Comparison of ENCODE assay signal across 8 cellular contexts in genomic region chr2:85707304-85707703, GRCh38. TPM values are rescaled to one million over a fixed set of nuclear protein-coding genes. Genes with fewer than 3 reads are reported as not detected.
A peak's percentile ranks its signal among the peaks of the same experiment; 100 is the strongest.
DNase-seq lines count a peak whose midpoint lies in the region; ATAC-seq, FAIRE-seq and TF ChIP-seq lines count a peak whose summit lies in the region.

No MANE protein-coding gene starts in this region.

- H2BK120ac ChIP-seq in H1 (replicated peaks; ENCODE audit: low read depth, low read length): no peak overlapping the region

- no peak for TF ChIP-seq POLR2A in H1 (IDR thresholded peaks at IDR 0.05; ENCODE audit: control extremely low read depth in 1 of 2, low read depth in 2 of 2, low read length in 2 of 2)

- H4K8ac ChIP-seq in H1 (ENCODE audit: extremely low read depth, insufficient read depth, low read length): no peak overlapping the region

- no peak overlapping the region for H3K9ac ChIP-seq in H1 (replicated peaks in 1 of 4; ENCODE audit: extremely low read depth in 1 of 4, low read depth in 3 of 4, low read length in 3 of 4)

- POLR2A ChIA-PET in activated CD4-positive, alpha-beta T cell treated with anti-CD3 and anti-CD28 coated beads for 36 hours (lab: Charles Lee): no interaction called here
- POLR2A ChIA-PET in H1 (lab: Charles Lee; ENCODE audit: partially characterized antibody): interaction anchor here (1.4 to 2.5 kb wide), 2 partner anchors 27 to 48 kb away, joined by 4 to 10 read pairs; no protein-coding TSS in a partner anchor

- H2AFZ ChIP-seq in H1 (ENCODE audit: low read length): no peak overlapping the region

- H3K4me3 ChIP-seq in H1 (ENCODE audit: extremely low read depth in 1 of 4, insufficient read depth in 2 of 4, low read depth in 3 of 4, low read length in 4 of 4): no peak overlapping the region
- H3K4me3 ChIP-seq in mucosa of descending colon: no peak overlapping the region

- no peak for TF ChIP-seq EP300 in H1 (IDR thresholded peaks at IDR 0.05; ENCODE audit: borderline replicate concordance in 1 of 2, low read depth in 2 of 2, low read length in 2 of 2)

- peaks cover 21% of the 10 kb centered on the region for H3K4me1 Mint-ChIP-seq in activated CD4-positive, alpha-beta T cell treated with anti-CD3 and anti-CD28 coated beads for 36 hours
- peaks cover 46% of the 10 kb centered on the region for H3K4me1 Mint-ChIP-seq in stimulated activated naive CD8-positive, alpha-beta T cell treated with anti-CD3 and anti-CD28 coated beads, Interleukin-15, amount 100 ng/mL, for 72 hours

- H2BK20ac ChIP-seq in H1 (ENCODE audit: low read length): no peak overlapping the region

- no peak overlapping the region for H3K23ac ChIP-seq in H1 (ENCODE audit: insufficient read length)

- H3K56ac ChIP-seq in H1 (replicated peaks; ENCODE audit: insufficient read length, low read depth, low read length): no peak overlapping the region

- no peak overlapping the region for H3K18ac ChIP-seq in H1 (ENCODE audit: extremely low read depth, low read length)

- H4K91ac ChIP-seq in H1 (replicated peaks; ENCODE audit: insufficient read length, low read length): no peak overlapping the region

- FAIRE-seq in H1 (lab: Jason Lieb, UNC): peak; percentile 92

- peak; percentile 0 to 94 (median 72) for TF ChIP-seq CTCF in H1 (IDR thresholded peaks at IDR 0.05; ENCODE audit: control extremely low read depth in 1 of 3, insufficient read depth in 1 of 3, low read depth in 1 of 3, low read length in 3 of 3)
- TF ChIP-seq CTCF in mucosa of descending colon (IDR thresholded peaks at IDR 0.05): peak; percentile 74

- H3K23me2 ChIP-seq in H1 (ENCODE audit: low read depth, low read length): no peaks in the 10 kb centered on the region

- H3K4me1 ChIP-seq in H1 (replicated peaks in 1 of 4; ENCODE audit: control insufficient read depth in 3 of 4, insufficient read depth in 4 of 4, low read length in 3 of 4) (peaks cover 0 to 4% (median 1%) of the 10 kb centered on the region in 4 experiments; a peak in 3 of 7 replicates), mucosa of descending colon (ENCODE audit: low read depth) (peaks cover 12% of the 10 kb centered on the region)

- intact Hi-C loops in activated CD4-positive, alpha-beta T cell treated with anti-CD3 and anti-CD28 coated beads for 36 hours (cut with DNase I, micrococcal nuclease): loop anchor here (1.0 kb wide), 3 partner anchors 28 to 287 kb away; no protein-coding TSS in a partner anchor
- intact Hi-C loops in mucosa of descending colon (cut with DNase I, micrococcal nuclease): no loop called here

- H3K4me3 Mint-ChIP-seq in activated CD4-positive, alpha-beta T cell treated with anti-CD3 and anti-CD28 coated beads for 36 hours: no peak overlapping the region
- H3K4me3 Mint-ChIP-seq in stimulated activated naive CD8-positive, alpha-beta T cell treated with anti-CD3 and anti-CD28 coated beads, Interleukin-15, amount 100 ng/mL, for 72 hours: no peak overlapping the region

- H3K9me3 Mint-ChIP-seq in activated CD4-positive, alpha-beta T cell treated with anti-CD3 and anti-CD28 coated beads for 36 hours (ENCODE audit: low read depth): no peaks in the 10 kb centered on the region
- no peaks in the 10 kb centered on the region for H3K9me3 Mint-ChIP-seq in stimulated activated naive CD8-positive, alpha-beta T cell treated with anti-CD3 and anti-CD28 coated beads, Interleukin-15, amount 100 ng/mL, for 72 hours

- no peaks in the 10 kb centered on the region for H3K79me1 ChIP-seq in H1 (ENCODE audit: low read depth, low read length)

- CTCF ChIA-PET in activated CD4-positive, alpha-beta T cell treated with anti-CD3 and anti-CD28 coated beads for 36 hours (lab: Charles Lee): interaction anchor here (0.6 to 6.6 kb wide), 26 partner anchors 12 to 606 kb away, joined by 3 to 53 read pairs (median 3); no protein-coding TSS in a partner anchor
- CTCF ChIA-PET in H1 (lab: Charles Lee; ENCODE audit: partially characterized antibody): interaction anchor here (0.7 to 7.4 kb wide), 37 partner anchors 8 to 291 kb away, joined by 3 to 80 read pairs (median 4); partner anchors contain the start of genes ATOH8 and GNLY

- no peak overlapping the region for H2BK15ac ChIP-seq in H1 (ENCODE audit: low read length)

- peak overlapping the region; percentile 44 for H3K27ac Mint-ChIP-seq in activated CD4-positive, alpha-beta T cell treated with anti-CD3 and anti-CD28 coated beads for 36 hours
- H3K27ac Mint-ChIP-seq in stimulated activated naive CD8-positive, alpha-beta T cell treated with anti-CD3 and anti-CD28 coated beads, Interleukin-15, amount 100 ng/mL, for 72 hours: no peak overlapping the region

- peaks cover 7% of the 10 kb centered on the region for H3K27me3 Mint-ChIP-seq in activated CD4-positive, alpha-beta T cell treated with anti-CD3 and anti-CD28 coated beads for 36 hours
- H3K27me3 Mint-ChIP-seq in stimulated activated naive CD8-positive, alpha-beta T cell treated with anti-CD3 and anti-CD28 coated beads, Interleukin-15, amount 100 ng/mL, for 72 hours: peaks cover 32% of the 10 kb centered on the region

- WGBS in H1 (ENCODE audit: extremely low coverage in 1 of 2, insufficient coverage in 1 of 2, insufficient read length in 1 of 2, insufficient replicate concordance in 2 of 2, low coverage in 1 of 2, low lambda C conversion rate in 2 of 2, missing lambda C conversion rate in 1 of 2), 2 experiments: 22% methylated on average over 10 of the region's 10 CpGs; no CpG with 5 or more reads in 1 of the 2 experiments

- no peaks in the 10 kb centered on the region for H3K36me3 Mint-ChIP-seq in activated CD4-positive, alpha-beta T cell treated with anti-CD3 and anti-CD28 coated beads for 36 hours (ENCODE audit: low read depth)

- H4K20me1 ChIP-seq in H1 (replicated peaks in 1 of 2; ENCODE audit: control insufficient read depth in 1 of 2, insufficient read depth in 2 of 2, low read length in 2 of 2): no peaks in the 10 kb centered on the region

- peak; percentile 77 for DNase-seq in activated effector memory CD4-positive, alpha-beta T cell treated with anti-CD3 and anti-CD28 coated beads, Interleukin-2, amount 50 U/mL, for 16 hours
- DNase-seq in activated effector memory CD4-positive, alpha-beta T cell treated with Interleukin-2 at 50 U/mL for 16 hours: no peak
- DNase-seq in NCI-H460 (ENCODE audit: extremely low read depth, low read depth) (peak; percentile 81), H1 (ENCODE audit: low read depth in 1 of 2, low spot score in 2 of 2) (no peak), mucosa of descending colon (peak in 1 of 3 donors; percentile 93)
- DNase-seq in activated CD4-positive, alpha-beta T cell treated with anti-CD3 and anti-CD28 coated beads for 36 hours: peak; percentile 72
- peak; percentile 71 for DNase-seq in stimulated activated naive CD8-positive, alpha-beta T cell treated with anti-CD3 and anti-CD28 coated beads, Interleukin-15, amount 100 ng/mL, for 72 hours

- no peaks in the 10 kb centered on the region; a peak in 1 of 7 replicates for H3K27me3 ChIP-seq in H1 (replicated peaks in 1 of 4; ENCODE audit: control insufficient read depth in 3 of 4, extremely low read depth in 1 of 4, insufficient read depth in 3 of 4, low read length in 3 of 4)

- ATAC-seq in HG03280 (IDR thresholded peaks at IDR 0.05; ENCODE audit: unreplicated experiment): peak; percentile 43
- ATAC-seq in activated CD4-positive, alpha-beta T cell treated with anti-CD3 and anti-CD28 coated beads for 36 hours: peak; percentile 95
- peak; percentile 81 for ATAC-seq in mucosa of descending colon
- peak; percentile 95 for ATAC-seq in stimulated activated naive CD8-positive, alpha-beta T cell treated with anti-CD3 and anti-CD28 coated beads, Interleukin-15, amount 100 ng/mL, for 72 hours

- no peaks in the 10 kb centered on the region for H3K79me2 ChIP-seq in H1 (ENCODE audit: control insufficient read depth in 1 of 2, insufficient read depth in 2 of 2, low read length in 2 of 2)

- H2AK5ac ChIP-seq in H1 (ENCODE audit: low read depth, low read length): no peak overlapping the region

- H3K4me2 ChIP-seq in H1 (ENCODE audit: insufficient read depth in 1 of 2, low read depth in 2 of 2, low read length in 2 of 2): no peak overlapping the region

- H4K5ac ChIP-seq in H1 (ENCODE audit: insufficient read length, low read depth, low read length): no peak overlapping the region

- no peak overlapping the region for H3K4ac ChIP-seq in H1 (replicated peaks; ENCODE audit: insufficient read length, low read depth, low read length)

- TF ChIP-seq RAD21 in H1 (IDR thresholded peaks at IDR 0.05 in 1 of 2, conservative IDR thresholded peaks at IDR 0.05 in 1 of 2; ENCODE audit: low read depth in 2 of 2, low read length in 2 of 2): peak; percentile 65 to 72

- H3K9me3 ChIP-seq in H1 (ENCODE audit: insufficient read depth in 2 of 2, low read depth in 1 of 2, low read length in 1 of 2) (no peaks in the 10 kb centered on the region), mucosa of descending colon (no peaks in the 10 kb centered on the region)

- H3K14ac ChIP-seq in H1 (ENCODE audit: insufficient read length): no peak overlapping the region

- H3K27ac ChIP-seq in H1 (ENCODE audit: low read depth, low read length): no peak overlapping the region

- H3K36me3 ChIP-seq in H1 (ENCODE audit: control insufficient read depth in 2 of 4, insufficient read depth in 4 of 4, low read length in 3 of 4) (no peaks in the 10 kb centered on the region), mucosa of descending colon (ENCODE audit: low read depth) (no peaks in the 10 kb centered on the region)

- H2BK12ac ChIP-seq in H1 (ENCODE audit: low read depth, low read length): no peak overlapping the region

- no peak overlapping the region for H2BK5ac ChIP-seq in H1 (ENCODE audit: low read depth, low read length)

RNA-seq across cellular contexts. Expression of gene GNLY, which starts 13.1 kb away (rescaled TPM):
- not detected in 2 replicates for total RNA-seq in NCI-H460 (2014; rRNA removed; shearing (Covaris generic))
- 1.1 TPM in 1 of 2 replicates, not detected in the other for polyA plus RNA-seq in NCI-H460 (2014; cell fraction: nucleus; rRNA removed)
- 10 to 100 TPM; 18.9 to 21.6 TPM for total RNA-seq in activated CD4-positive, alpha-beta T cell treated with anti-CD3 and anti-CD28 coated beads for 36 hours
- not detected in 2 replicates for total RNA-seq in H1 (2021; fragmentation: NEBNext Ultra II Directional; extraction: Animal tissue kit (Norgen Biotek cat#: 25700))
- polyA plus RNA-seq in H1 (2011; rRNA removed): 0.03 TPM in 1 of 2 replicates, not detected in the other
- polyA plus RNA-seq in H1 (2011; cell fraction: cytosol; rRNA removed): 0.19 TPM
- polyA plus RNA-seq in H1 (2011; cell fraction: nucleus; rRNA removed): 0.23 TPM
- polyA plus RNA-seq in H1 (2012, experiment 1 of 2): 0.31 to 0.36 TPM in 2 of 4 replicates, not detected in the others
- polyA plus RNA-seq in H1 (2012, experiment 2 of 2): not detected
- polyA plus RNA-seq in H1 (2013, experiment 1 of 2): not detected
- not detected for polyA plus RNA-seq in H1 (2013, experiment 2 of 2)
- not detected in 2 replicates for polyA minus RNA-seq in H1 (2011; rRNA and poly(A)+ RNA removed)
- not detected for polyA minus RNA-seq in H1 (2011; cell fraction: cytosol; rRNA and poly(A)+ RNA removed)
- polyA minus RNA-seq in H1 (2011; cell fraction: nucleus; rRNA and poly(A)+ RNA removed): not detected
- 1 to 10 TPM; 3.0 to 6.5 (median 4.3) TPM for total RNA-seq in mucosa of descending colon

RNA-seq across cellular contexts. Expression of gene SFTPB, which starts 39.3 kb away (rescaled TPM):
- total RNA-seq in NCI-H460 (2014; rRNA removed; shearing (Covaris generic)): not detected in 2 replicates
- not detected in 2 replicates for polyA plus RNA-seq in NCI-H460 (2014; cell fraction: nucleus; rRNA removed)
- not detected for total RNA-seq in activated CD4-positive, alpha-beta T cell treated with anti-CD3 and anti-CD28 coated beads for 36 hours
- not detected in 2 replicates for total RNA-seq in H1 (2021; fragmentation: NEBNext Ultra II Directional; extraction: Animal tissue kit (Norgen Biotek cat#: 25700))
- polyA plus RNA-seq in H1 (2011; rRNA removed): not detected in 2 replicates
- not detected for polyA plus RNA-seq in H1 (2011; cell fraction: cytosol; rRNA removed)
- not detected for polyA plus RNA-seq in H1 (2011; cell fraction: nucleus; rRNA removed)
- 0.05 to 0.07 TPM (median 0.05 TPM) in 3 of 4 replicates, not detected in the other for polyA plus RNA-seq in H1 (2012, experiment 1 of 2)
- polyA plus RNA-seq in H1 (2012, experiment 2 of 2): not detected
- polyA plus RNA-seq in H1 (2013, experiment 1 of 2): not detected
- polyA plus RNA-seq in H1 (2013, experiment 2 of 2): not detected
- polyA minus RNA-seq in H1 (2011; rRNA and poly(A)+ RNA removed): not detected in 2 replicates
- not detected for polyA minus RNA-seq in H1 (2011; cell fraction: cytosol; rRNA and poly(A)+ RNA removed)
- polyA minus RNA-seq in H1 (2011; cell fraction: nucleus; rRNA and poly(A)+ RNA removed): not detected
- 1 to 10 TPM in 2 of 3 donors, not detected in 1; 1.3 to 2.2 TPM for total RNA-seq in mucosa of descending colon

RNA-seq across cellular contexts. Expression of gene ATOH8, which starts 46.5 kb away (rescaled TPM):
- 0.89 and 1.4 TPM in 2 replicates for total RNA-seq in NCI-H460 (2014; rRNA removed; shearing (Covaris generic))
- polyA plus RNA-seq in NCI-H460 (2014; cell fraction: nucleus; rRNA removed): 3.6 and 6.2 TPM in 2 replicates
- total RNA-seq in activated CD4-positive, alpha-beta T cell treated with anti-CD3 and anti-CD28 coated beads for 36 hours: not detected
- 0.50 and 0.54 TPM in 2 replicates for total RNA-seq in H1 (2021; fragmentation: NEBNext Ultra II Directional; extraction: Animal tissue kit (Norgen Biotek cat#: 25700))
- 0.53 and 0.74 TPM in 2 replicates for polyA plus RNA-seq in H1 (2011; rRNA removed)
- polyA plus RNA-seq in H1 (2011; cell fraction: cytosol; rRNA removed): 0.74 TPM
- 0.93 TPM for polyA plus RNA-seq in H1 (2011; cell fraction: nucleus; rRNA removed)
- 0.66 to 0.90 TPM (median 0.79 TPM) in 4 replicates for polyA plus RNA-seq in H1 (2012, experiment 1 of 2)
- 0.98 TPM for polyA plus RNA-seq in H1 (2012, experiment 2 of 2)
- 0.30 TPM for polyA plus RNA-seq in H1 (2013, experiment 1 of 2)
- 0.31 TPM for polyA plus RNA-seq in H1 (2013, experiment 2 of 2)
- polyA minus RNA-seq in H1 (2011; rRNA and poly(A)+ RNA removed): 0.29 and 0.57 TPM in 2 replicates
- polyA minus RNA-seq in H1 (2011; cell fraction: cytosol; rRNA and poly(A)+ RNA removed): 1.2 TPM
- polyA minus RNA-seq in H1 (2011; cell fraction: nucleus; rRNA and poly(A)+ RNA removed): 0.50 TPM
- 1 to 10 TPM; 1.9 to 8.7 (median 2.8) TPM for total RNA-seq in mucosa of descending colon

Comparison
In these comparisons a context has a peak if more than half of its experiments do, and no peak if none do; other contexts are left out.
1. DNase-seq: peak in activated effector memory CD4-positive, alpha-beta T cell treated with anti-CD3 and anti-CD28 coated beads, Interleukin-2, amount 50 U/mL, for 16 hours (single experiment), NCI-H460 (single experiment), activated CD4-positive, alpha-beta T cell treated with anti-CD3 and anti-CD28 coated beads for 36 hours (single experiment) and stimulated activated naive CD8-positive, alpha-beta T cell treated with anti-CD3 and anti-CD28 coated beads, Interleukin-15, amount 100 ng/mL, for 72 hours (2 of 2); none in activated effector memory CD4-positive, alpha-beta T cell treated with Interleukin-2 at 50 U/mL for 16 hours (single experiment) and H1 (0 of 2).
2. ATAC-seq: peak in every context shown above with its lines; median percentile 95 in activated CD4-positive, alpha-beta T cell treated with anti-CD3 and anti-CD28 coated beads for 36 hours; 95 in stimulated activated naive CD8-positive, alpha-beta T cell treated with anti-CD3 and anti-CD28 coated beads, Interleukin-15, amount 100 ng/mL, for 72 hours; 81 in mucosa of descending colon; 43 in HG03280.
3. intact Hi-C loops: an anchor here in activated CD4-positive, alpha-beta T cell treated with anti-CD3 and anti-CD28 coated beads for 36 hours (1.0 kb wide); none called in mucosa of descending colon.